In the genomic region with DNA sequence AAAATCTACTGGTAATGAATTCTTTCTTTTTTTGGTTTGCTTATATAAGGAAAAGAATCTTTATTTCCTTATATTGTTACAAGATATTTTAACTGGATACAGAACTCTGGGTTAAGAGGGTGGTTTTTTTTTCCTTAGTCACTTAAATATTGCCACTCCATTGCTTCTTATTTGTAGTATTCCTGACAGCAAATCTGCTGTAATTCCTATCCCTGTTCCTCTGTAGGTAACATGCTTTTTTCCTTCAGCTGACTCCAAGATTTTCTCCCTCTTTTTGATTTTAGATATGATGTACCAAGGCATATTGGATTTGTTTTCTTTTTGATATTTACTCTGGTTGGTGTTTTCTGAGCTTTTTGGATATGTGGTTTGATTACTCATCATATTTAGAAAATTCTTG, we compare ENCODE assay signal across 6 cellular contexts.
"Had no signal": no experiment of that assay in that cellular context is flagged by ENCODE, and none has a peak within 500 bp of the region (broad histone marks: within the 10 kb centered on the region; RNA-seq: fewer than 3 reads in every experiment).

No MANE protein-coding gene starts in this region.

- H3K27me3 Mint-ChIP-seq: IgD-negative memory B cell had no signal

- H3K4me3 Mint-ChIP-seq: IgD-negative memory B cell had no signal

- FAIRE-seq: HTR-8/SVneo had no signal

- DNase-seq: IMR-90, KBM-7, KG1 had no signal

- H3K27ac ChIP-seq: HL-60 had no signal

- H3K4me1 Mint-ChIP-seq: IgD-negative memory B cell had no signal

- H3K27ac Mint-ChIP-seq: IgD-negative memory B cell had no signal

- H3K36me3 Mint-ChIP-seq: IgD-negative memory B cell had no signal
